In the genomic region with DNA sequence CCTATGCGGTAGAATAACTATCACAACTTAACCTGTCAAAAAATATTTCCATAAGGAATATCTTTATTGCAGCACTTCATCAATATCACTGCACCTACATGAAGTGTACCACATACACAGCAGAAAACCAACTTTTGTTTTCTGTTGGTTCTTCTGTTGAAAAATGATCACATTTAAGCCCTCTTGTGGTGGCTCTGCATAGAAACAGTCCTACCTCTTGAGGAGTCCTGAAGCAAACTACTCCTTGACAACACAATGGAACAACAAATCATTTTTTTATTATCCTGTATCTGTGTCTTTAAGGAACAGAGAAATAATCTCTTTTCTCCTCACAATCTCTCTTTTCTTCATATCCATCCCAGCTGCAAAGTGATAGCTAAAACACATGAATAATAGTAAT, we compare ENCODE assay signal across 8 cellular contexts. TPM values are rescaled to one million over a fixed set of nuclear protein-coding genes. Genes with fewer than 3 reads are reported as not detected.
DNase-seq lines count a peak whose midpoint lies in the region; ATAC-seq and TF ChIP-seq lines count a peak whose summit lies in the region.

No MANE protein-coding gene starts in this region.

- H3K4me1 ChIP-seq in DOHH2 (ENCODE audit: control insufficient read depth, low read length): no peaks in the 10 kb centered on the region
- no peaks in the 10 kb centered on the region for H3K4me1 ChIP-seq in CD8-positive, alpha-beta T cell (ENCODE audit: insufficient read depth, low read length)

- H3K27me3 Mint-ChIP-seq in CD8-positive, alpha-beta T cell (ENCODE audit: low read depth): no peaks in the 10 kb centered on the region
- H3K27me3 Mint-ChIP-seq in Calu3 (ENCODE audit: unreplicated experiment): no peaks in the 10 kb centered on the region

- H3K4me2 ChIP-seq in DOHH2 (ENCODE audit: low read length): no peak overlapping the region

- DNase-seq in SKM-1 treated with dmso at 0.1 percent for 144 hours (lab: John Stamatoyannopoulos, UW; ENCODE audit: unreplicated experiment): peak; percentile 6
- DNase-seq in left kidney (ENCODE audit: low read depth, low spot score): peak; percentile 49
- no peak for DNase-seq in CD8-positive, alpha-beta T cell
- no peak for DNase-seq in Calu3
- DNase-seq in NCI-H226: no peak

- intact Hi-C loops in CD8-positive, alpha-beta T cell (cut with DNase I, micrococcal nuclease): no loop called here
- intact Hi-C loops in Calu3 (cut with micrococcal nuclease; ENCODE audit: unreplicated experiment): loop anchor here (2.0 kb wide), 1 partner anchor 78 kb away; no protein-coding TSS in a partner anchor

- no peak overlapping the region for H3K4me3 ChIP-seq in DOHH2 (ENCODE audit: low read length)
- no peak overlapping the region for H3K4me3 ChIP-seq in CD8-positive, alpha-beta T cell (ENCODE audit: low read depth, low read length)

- H3K9me3 Mint-ChIP-seq in CD8-positive, alpha-beta T cell: no peaks in the 10 kb centered on the region
- H3K9me3 Mint-ChIP-seq in Calu3 (ENCODE audit: low read depth, unreplicated experiment): no peaks in the 10 kb centered on the region

- no peaks in the 10 kb centered on the region for H3K79me2 ChIP-seq in DOHH2 (ENCODE audit: control insufficient read depth, low read length)

- no peaks in the 10 kb centered on the region for H3K36me3 Mint-ChIP-seq in CD8-positive, alpha-beta T cell
- no peaks in the 10 kb centered on the region for H3K36me3 Mint-ChIP-seq in Calu3 (ENCODE audit: insufficient read depth, unreplicated experiment)

- no peaks in the 10 kb centered on the region for H4K20me1 ChIP-seq in DOHH2 (ENCODE audit: control insufficient read depth, insufficient read depth, low read depth, low read length)

- no peak overlapping the region for H3K27ac Mint-ChIP-seq in CD8-positive, alpha-beta T cell
- no peak overlapping the region for H3K27ac Mint-ChIP-seq in Calu3 (ENCODE audit: unreplicated experiment)

- ATAC-seq in HG02852 (IDR thresholded peaks at IDR 0.05; ENCODE audit: unreplicated experiment) (peak; percentile 53), HG02759 (IDR thresholded peaks at IDR 0.05; ENCODE audit: unreplicated experiment) (no peak)
- no peak for ATAC-seq in CD8-positive, alpha-beta T cell

- POLR2A ChIA-PET in CD8-positive, alpha-beta T cell (lab: Charles Lee): no interaction called here

- H3K27ac ChIP-seq in DOHH2 (ENCODE audit: low read depth, low read length): no peak overlapping the region
- no peak overlapping the region for H3K27ac ChIP-seq in CD8-positive, alpha-beta T cell (ENCODE audit: low read depth, low read length)

- H3K4me1 Mint-ChIP-seq in CD8-positive, alpha-beta T cell (ENCODE audit: low read depth): no peaks in the 10 kb centered on the region
- H3K4me1 Mint-ChIP-seq in Calu3 (ENCODE audit: low read depth, unreplicated experiment): no peaks in the 10 kb centered on the region

- no peaks in the 10 kb centered on the region for H3K9me2 ChIP-seq in DOHH2 (replicated peaks; ENCODE audit: control insufficient read depth, low read length)

- CTCF ChIA-PET in CD8-positive, alpha-beta T cell (lab: Charles Lee): no interaction called here
- CTCF ChIA-PET in Calu3 (lab: Charles Lee): no interaction called here

- no peaks in the 10 kb centered on the region for H3K36me3 ChIP-seq in DOHH2 (ENCODE audit: control insufficient read depth, low read length)
- H3K36me3 ChIP-seq in CD8-positive, alpha-beta T cell (ENCODE audit: insufficient read depth, low read length): no peaks in the 10 kb centered on the region

- BruUV-seq in Calu3 (replicated peaks; lab: Mats Ljungman, UMichigan): no TSS peak

- H3K4me3 Mint-ChIP-seq in CD8-positive, alpha-beta T cell: no peak overlapping the region
- no peak overlapping the region for H3K4me3 Mint-ChIP-seq in Calu3 (ENCODE audit: low read depth, unreplicated experiment)

- no peaks in the 10 kb centered on the region for H3F3A ChIP-seq in DOHH2 (ENCODE audit: control insufficient read depth, insufficient read depth)

- H3K27me3 ChIP-seq in DOHH2 (ENCODE audit: control insufficient read depth, low read length): no peaks in the 10 kb centered on the region
- no peaks in the 10 kb centered on the region for H3K27me3 ChIP-seq in CD8-positive, alpha-beta T cell (ENCODE audit: insufficient read depth, low read length)

- no peaks in the 10 kb centered on the region for H3K9me3 ChIP-seq in DOHH2 (ENCODE audit: control insufficient read depth, insufficient read depth, low read length)
- no peaks in the 10 kb centered on the region for H3K9me3 ChIP-seq in CD8-positive, alpha-beta T cell (ENCODE audit: low read length)

- peak; percentile 59 for TF ChIP-seq CTCF in DOHH2 (IDR thresholded peaks at IDR 0.05; ENCODE audit: low read depth, low read length, poor library complexity, severe bottlenecking)
- no peak for TF ChIP-seq CTCF in CD8-positive, alpha-beta T cell (IDR thresholded peaks at IDR 0.05)
- TF ChIP-seq CTCF in Calu3 (IDR thresholded peaks at IDR 0.05; ENCODE audit: unreplicated experiment): no peak

RNA-seq across cellular contexts. Expression of a gene that starts 39.8 kb away (rescaled TPM):
- not detected for total RNA-seq in CD8-positive, alpha-beta T cell
- total RNA-seq in Calu3 (2022): not detected in 2 replicates

Comparison
In these comparisons a context has a peak if more than half of its experiments do, and no peak if none do; other contexts are left out.
1. DNase-seq: peak in SKM-1 treated with dmso at 0.1 percent for 144 hours (single experiment) and left kidney (single experiment); none in CD8-positive, alpha-beta T cell (0 of 7), Calu3 (single experiment) and NCI-H226 (single experiment).